Comparison of ENCODE assay signal across 8 cellular contexts in the genomic region with DNA sequence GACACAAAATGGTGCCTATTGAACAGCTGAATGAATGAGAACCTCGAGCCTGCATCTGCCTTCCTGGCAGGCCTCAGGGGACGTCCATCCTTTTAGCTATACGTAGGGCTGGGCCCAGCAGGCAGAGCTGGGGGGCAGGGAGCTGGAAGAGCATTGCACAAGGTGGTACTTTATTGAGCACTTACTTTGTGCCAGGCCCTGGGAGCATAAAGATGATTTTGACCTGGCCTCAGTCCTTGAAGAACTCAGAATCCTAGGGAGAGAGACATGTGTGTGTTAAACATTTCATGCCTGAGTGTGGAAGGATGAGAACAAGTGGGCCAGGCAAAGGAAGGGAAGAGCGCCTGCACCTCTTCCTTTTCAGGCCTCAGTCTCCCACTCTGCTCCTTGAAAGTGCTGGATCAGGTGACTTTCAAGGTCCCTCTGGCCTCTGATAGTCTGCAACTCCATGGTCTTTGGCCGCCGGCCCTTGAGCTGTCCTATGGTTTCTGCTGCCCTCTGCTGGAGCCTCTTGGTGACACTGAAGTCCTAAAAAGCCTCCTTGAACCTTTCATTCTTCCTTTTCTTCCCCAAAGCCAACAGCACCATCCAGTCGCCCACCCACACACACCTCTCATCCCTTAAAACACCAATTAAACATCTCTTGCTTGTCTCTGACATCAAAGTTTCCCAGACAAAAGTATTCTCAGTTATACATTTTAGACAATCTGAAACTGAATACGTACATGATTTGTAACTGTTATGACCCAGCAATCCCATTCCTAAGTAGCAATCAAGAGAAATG. TPM values are rescaled to one million over a fixed set of nuclear protein-coding genes. Genes with fewer than 3 reads are reported as not detected.
A peak's percentile ranks its signal among the peaks of the same experiment; 100 is the strongest.
DNase-seq lines count a peak whose midpoint lies in the region; ATAC-seq and TF ChIP-seq lines count a peak whose summit lies in the region.

No MANE protein-coding gene starts in this region.

- 44% methylated on average over 8 of the region's 8 CpGs for WGBS in heart right ventricle, 2 donors

- peaks cover under 1 to 42% (median 28%) of the 10 kb centered on the region in 9 donors for H3K4me1 ChIP-seq in heart right ventricle

- H3K4me3 Mint-ChIP-seq in activated naive CD8-positive, alpha-beta T cell treated with anti-CD3 and anti-CD28 coated beads for 36 hours, result no peak overlapping the region

- no peaks in the 10 kb centered on the region for H3K36me3 Mint-ChIP-seq in activated naive CD8-positive, alpha-beta T cell treated with anti-CD3 and anti-CD28 coated beads for 36 hours

- no peak overlapping the region for H3K27ac Mint-ChIP-seq in activated naive CD8-positive, alpha-beta T cell treated with anti-CD3 and anti-CD28 coated beads for 36 hours

- no peaks in the 10 kb centered on the region for H3K36me3 ChIP-seq in GM06990 (ENCODE audit: control insufficient read depth, insufficient read depth, low read length)
- no peaks in the 10 kb centered on the region for H3K36me3 ChIP-seq in heart right ventricle

- H3K27ac ChIP-seq in heart right ventricle, result no peak overlapping the region

- H3K9me3 ChIP-seq in heart right ventricle, result no peaks in the 10 kb centered on the region

- H3K9me3 Mint-ChIP-seq in activated naive CD8-positive, alpha-beta T cell treated with anti-CD3 and anti-CD28 coated beads for 36 hours, result no peaks in the 10 kb centered on the region

- TF ChIP-seq CTCF in GM06990 (IDR thresholded peaks at IDR 0.05; ENCODE audit: insufficient read depth, low read length, poor library complexity, severe bottlenecking) (peak; percentile 87), heart right ventricle (IDR thresholded peaks at IDR 0.05) (peak; percentile 62 to 91 (median 83))

- peaks cover 73% of the 10 kb centered on the region for H3K27me3 Mint-ChIP-seq in activated naive CD8-positive, alpha-beta T cell treated with anti-CD3 and anti-CD28 coated beads for 36 hours

- DNase-seq in GM06990 (ENCODE audit: extremely low read depth, insufficient read length) (no peak), NCI-H1092 (lab: John Stamatoyannopoulos, UW) (peak; percentile 73), heart right ventricle (peak; percentile 76 to 84), putamen (ENCODE audit: low spot score) (peak; percentile 66)
- peak; percentile 52 for DNase-seq in activated naive CD8-positive, alpha-beta T cell treated with anti-CD3 and anti-CD28 coated beads for 36 hours

- peak; percentile 74 for ATAC-seq in SK-N-SH treated with all-trans-retinoic acid at 6 μM for 48 hours
- peak in 3 of 8 donors; percentile 8 to 36 (median 19) for ATAC-seq in heart right ventricle
- ATAC-seq in GM21367 (IDR thresholded peaks at IDR 0.05; ENCODE audit: unreplicated experiment), result no peak
- ATAC-seq in HG03039 (IDR thresholded peaks at IDR 0.05; ENCODE audit: unreplicated experiment), result no peak

- H3K27me3 ChIP-seq in GM06990 (replicated peaks; ENCODE audit: control insufficient read depth, insufficient read depth, low read length) (peaks cover 8% of the 10 kb centered on the region), heart right ventricle (peaks cover 0 to 41% (median 9%) of the 10 kb centered on the region in 7 donors)

- H3K4me1 Mint-ChIP-seq in activated naive CD8-positive, alpha-beta T cell treated with anti-CD3 and anti-CD28 coated beads for 36 hours, result peaks cover 9% of the 10 kb centered on the region

- no peak overlapping the region for H3K4me3 ChIP-seq in GM06990 (replicated peaks; ENCODE audit: low read depth, low read length)
- no peak overlapping the region for H3K4me3 ChIP-seq in heart right ventricle

- intact Hi-C loops in heart right ventricle (cut with DNase I), result loop anchor here (1.0 to 10.0 kb wide), 15 partner anchors 31 to 388 kb away; a partner anchor contains a TSS

TF ChIP-seq in SK-N-SH treated with all-trans-retinoic acid at 6 μM for 48 hours, 23 proteins besides CTCF, POLR2A, EP300 and RAD21:
- TF ChIP-seq, protein P1, sequence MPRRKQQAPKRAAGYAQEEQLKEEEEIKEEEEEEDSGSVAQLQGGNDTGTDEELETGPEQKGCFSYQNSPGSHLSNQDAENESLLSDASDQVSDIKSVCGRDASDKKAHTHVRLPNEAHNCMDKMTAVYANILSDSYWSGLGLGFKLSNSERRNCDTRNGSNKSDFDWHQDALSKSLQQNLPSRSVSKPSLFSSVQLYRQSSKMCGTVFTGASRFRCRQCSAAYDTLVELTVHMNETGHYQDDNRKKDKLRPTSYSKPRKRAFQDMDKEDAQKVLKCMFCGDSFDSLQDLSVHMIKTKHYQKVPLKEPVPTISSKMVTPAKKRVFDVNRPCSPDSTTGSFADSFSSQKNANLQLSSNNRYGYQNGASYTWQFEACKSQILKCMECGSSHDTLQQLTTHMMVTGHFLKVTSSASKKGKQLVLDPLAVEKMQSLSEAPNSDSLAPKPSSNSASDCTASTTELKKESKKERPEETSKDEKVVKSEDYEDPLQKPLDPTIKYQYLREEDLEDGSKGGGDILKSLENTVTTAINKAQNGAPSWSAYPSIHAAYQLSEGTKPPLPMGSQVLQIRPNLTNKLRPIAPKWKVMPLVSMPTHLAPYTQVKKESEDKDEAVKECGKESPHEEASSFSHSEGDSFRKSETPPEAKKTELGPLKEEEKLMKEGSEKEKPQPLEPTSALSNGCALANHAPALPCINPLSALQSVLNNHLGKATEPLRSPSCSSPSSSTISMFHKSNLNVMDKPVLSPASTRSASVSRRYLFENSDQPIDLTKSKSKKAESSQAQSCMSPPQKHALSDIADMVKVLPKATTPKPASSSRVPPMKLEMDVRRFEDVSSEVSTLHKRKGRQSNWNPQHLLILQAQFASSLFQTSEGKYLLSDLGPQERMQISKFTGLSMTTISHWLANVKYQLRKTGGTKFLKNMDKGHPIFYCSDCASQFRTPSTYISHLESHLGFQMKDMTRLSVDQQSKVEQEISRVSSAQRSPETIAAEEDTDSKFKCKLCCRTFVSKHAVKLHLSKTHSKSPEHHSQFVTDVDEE (CRISPR knock-in tag; IDR thresholded peaks at IDR 0.05), result no peak
- TF ChIP-seq, protein P2, sequence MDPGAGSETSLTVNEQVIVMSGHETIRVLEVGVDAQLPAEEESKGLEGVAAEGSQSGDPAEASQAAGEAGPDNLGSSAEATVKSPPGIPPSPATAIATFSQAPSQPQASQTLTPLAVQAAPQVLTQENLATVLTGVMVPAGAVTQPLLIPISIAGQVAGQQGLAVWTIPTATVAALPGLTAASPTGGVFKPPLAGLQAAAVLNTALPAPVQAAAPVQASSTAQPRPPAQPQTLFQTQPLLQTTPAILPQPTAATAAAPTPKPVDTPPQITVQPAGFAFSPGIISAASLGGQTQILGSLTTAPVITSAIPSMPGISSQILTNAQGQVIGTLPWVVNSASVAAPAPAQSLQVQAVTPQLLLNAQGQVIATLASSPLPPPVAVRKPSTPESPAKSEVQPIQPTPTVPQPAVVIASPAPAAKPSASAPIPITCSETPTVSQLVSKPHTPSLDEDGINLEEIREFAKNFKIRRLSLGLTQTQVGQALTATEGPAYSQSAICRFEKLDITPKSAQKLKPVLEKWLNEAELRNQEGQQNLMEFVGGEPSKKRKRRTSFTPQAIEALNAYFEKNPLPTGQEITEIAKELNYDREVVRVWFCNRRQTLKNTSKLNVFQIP (CRISPR knock-in tag; IDR thresholded peaks at IDR 0.05; ENCODE audit: borderline replicate concordance, low read depth), result no peak
- no peak for TF ChIP-seq TCF4 (CRISPR knock-in tag; IDR thresholded peaks at IDR 0.05; ENCODE audit: borderline replicate concordance)
TF ChIP-seq in SK-N-SH treated with all-trans-retinoic acid at 6 μM for 48 hours: peak in this region for 0.

RNA-seq across cellular contexts. Expression of a gene that starts 3.5 kb away (rescaled TPM):
- not detected for total RNA-seq in activated naive CD8-positive, alpha-beta T cell treated with anti-CD3 and anti-CD28 coated beads for 36 hours
- 10 to 100 TPM in 2 of 10 donors, 1 to 10 TPM in 8; 3.8 to 12.4 (median 7.1) TPM for total RNA-seq in heart right ventricle
- polyA plus RNA-seq in heart right ventricle, result 10 to 100 TPM in 1 of 2 donors, 1 to 10 TPM in 1; 6.2 to 13.7 TPM

RNA-seq across cellular contexts. Expression of a gene that starts 29.3 kb away (rescaled TPM):
- 1 to 10 TPM; 3.4 to 4.0 TPM for total RNA-seq in activated naive CD8-positive, alpha-beta T cell treated with anti-CD3 and anti-CD28 coated beads for 36 hours
- 1 to 10 TPM in 4 of 10 donors, under 1 TPM in 6; 0.15 to 3.7 (median 0.69) TPM for total RNA-seq in heart right ventricle
- 1 to 10 TPM in 1 of 2 donors, under 1 TPM in 1; 0.28 to 1.5 TPM for polyA plus RNA-seq in heart right ventricle

RNA-seq across cellular contexts. Expression of a gene that starts 30.4 kb away (rescaled TPM):
- not detected for total RNA-seq in activated naive CD8-positive, alpha-beta T cell treated with anti-CD3 and anti-CD28 coated beads for 36 hours
- under 1 TPM in 3 of 10 donors, not detected in 7; 0.15 to 0.38 (median 0.35) TPM for total RNA-seq in heart right ventricle
- polyA plus RNA-seq in heart right ventricle, result under 1 TPM; 0.06 to 0.51 TPM

RNA-seq across cellular contexts. Expression of a gene that starts 31.1 kb away (rescaled TPM):
- under 1 TPM; 0.12 to 0.20 TPM for total RNA-seq in activated naive CD8-positive, alpha-beta T cell treated with anti-CD3 and anti-CD28 coated beads for 36 hours
- total RNA-seq in heart right ventricle, result under 1 TPM; 0.04 to 0.20 (median 0.07) TPM
- under 1 TPM; 0.01 to 0.80 TPM for polyA plus RNA-seq in heart right ventricle

Comparison
In these comparisons a context has a peak if more than half of its experiments do, and no peak if none do; other contexts are left out.
1. RNA of a gene that starts 3.5 kb away (total RNA-seq): 3.8 to 12.4 TPM in heart right ventricle; not detected in activated naive CD8-positive, alpha-beta T cell treated with anti-CD3 and anti-CD28 coated beads for 36 hours; every median in the first group is over 4 times any median in the second.